1 cellular context compared by ENCODE assay signal in genomic region chr10:89029785-89030437, GRCh38.
TF ChIP-seq lines count a peak whose summit lies in the region.

No MANE protein-coding gene starts in this region.

TF ChIP-seq in GM12878, 131 proteins besides CTCF, POLR2A, EP300 and RAD21 (continued from another document):
- TF ChIP-seq, protein P1, sequence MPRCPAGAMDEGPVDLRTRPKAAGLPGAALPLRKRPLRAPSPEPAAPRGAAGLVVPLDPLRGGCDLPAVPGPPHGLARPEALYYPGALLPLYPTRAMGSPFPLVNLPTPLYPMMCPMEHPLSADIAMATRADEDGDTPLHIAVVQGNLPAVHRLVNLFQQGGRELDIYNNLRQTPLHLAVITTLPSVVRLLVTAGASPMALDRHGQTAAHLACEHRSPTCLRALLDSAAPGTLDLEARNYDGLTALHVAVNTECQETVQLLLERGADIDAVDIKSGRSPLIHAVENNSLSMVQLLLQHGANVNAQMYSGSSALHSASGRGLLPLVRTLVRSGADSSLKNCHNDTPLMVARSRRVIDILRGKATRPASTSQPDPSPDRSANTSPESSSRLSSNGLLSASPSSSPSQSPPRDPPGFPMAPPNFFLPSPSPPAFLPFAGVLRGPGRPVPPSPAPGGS (IDR thresholded peaks at IDR 0.05; ENCODE audit: borderline replicate concordance, insufficient read depth, low read depth, low read length, poor library complexity, severe bottlenecking), result no peak
- no peak for TF ChIP-seq GABPA (IDR thresholded peaks at IDR 0.05; ENCODE audit: low read depth)
